Comparison of ENCODE assay signal across 9 cellular contexts in genomic region chr2:237865623-237866041, GRCh38. TPM values are rescaled to one million over a fixed set of nuclear protein-coding genes. Genes with fewer than 3 reads are reported as not detected.
DNase-seq lines count a peak whose midpoint lies in the region; ATAC-seq and TF ChIP-seq lines count a peak whose summit lies in the region.
"Had no signal": no experiment of that assay in that cellular context is flagged by ENCODE, and none has a peak within 500 bp of the region (broad histone marks: within the 10 kb centered on the region; RNA-seq: fewer than 3 reads in every experiment).

No MANE protein-coding gene starts in this region.

- TF ChIP-seq POLR2A in stomach (IDR thresholded peaks at IDR 0.05), result no peak

- WGBS in stomach, 5 donors, result 69 to 93% (median 90%) methylated on average over 7 of the region's 7 CpGs

- no peaks in the 10 kb centered on the region for H3K36me3 ChIP-seq in RWPE2 (ENCODE audit: low read depth)
- H3K36me3 ChIP-seq in stomach, result no peaks in the 10 kb centered on the region

- H3K27ac ChIP-seq in RWPE2 (ENCODE audit: poor library complexity, severe bottlenecking) (peak overlapping the region; percentile 90), stomach (peak overlapping the region in 3 of 5 donors; percentile 83 to 93 (median 91))

- TF ChIP-seq CTCF in RWPE2 (IDR thresholded peaks at IDR 0.05; ENCODE audit: poor library complexity, severe bottlenecking) (no peak), fibroblast of the aortic adventitia (IDR thresholded peaks at IDR 0.05; ENCODE audit: insufficient read depth, low read length) (peak; percentile 3), stomach (IDR thresholded peaks at IDR 0.05) (no peak)

- peak; percentile 6; the same call in 1 of the 3 replicates for ATAC-seq in RWPE2 (ENCODE audit: low read depth)
- no peak for ATAC-seq in HG03045 (IDR thresholded peaks at IDR 0.05; ENCODE audit: unreplicated experiment)
- ATAC-seq in GM19463 (IDR thresholded peaks at IDR 0.05; ENCODE audit: unreplicated experiment), result no peak
- no peak for ATAC-seq in GM19467 (IDR thresholded peaks at IDR 0.05; ENCODE audit: unreplicated experiment)

- H3K4me1 ChIP-seq in RWPE2 (ENCODE audit: insufficient read depth, poor library complexity, severe bottlenecking) (peaks cover 24% of the 10 kb centered on the region), stomach (peaks cover 20 to 72% (median 39%) of the 10 kb centered on the region in 4 donors)

- no peaks in the 10 kb centered on the region for H3K27me3 ChIP-seq in RWPE2 (ENCODE audit: insufficient read depth, poor library complexity, severe bottlenecking)
- peaks cover 0 to 11% (median 2%) of the 10 kb centered on the region in 3 donors for H3K27me3 ChIP-seq in stomach

- H3K9me3 ChIP-seq in RWPE2 (ENCODE audit: severe bottlenecking) (no peaks in the 10 kb centered on the region), stomach (no peaks in the 10 kb centered on the region)

- DNase-seq in NCI-H1694 (lab: John Stamatoyannopoulos, UW) (peak; percentile 8), NCI-H1694 treated with DMSO at 0.1 percent for 48 hours (lab: John Stamatoyannopoulos, UW) (no peak), RWPE2 (ENCODE audit: low spot score) (no peak), fibroblast of the aortic adventitia (ENCODE audit: low read depth) (no peak), stomach (no peak)
- DNase-seq: T-helper 9 cell had no signal

- H3K4me3 ChIP-seq in RWPE2 (ENCODE audit: severe bottlenecking), result no peak overlapping the region
- no peak overlapping the region for H3K4me3 ChIP-seq in fibroblast of the aortic adventitia (ENCODE audit: low read depth, low read length)
- H3K4me3 ChIP-seq in stomach, result no peak overlapping the region

- intact Hi-C loops in stomach (cut with DNase I; ENCODE audit: low total_unique reads), result no loop called here

- no peak for TF ChIP-seq EP300 in stomach (IDR thresholded peaks at IDR 0.05)

RNA-seq across cellular contexts. Expression of gene RAMP1, which starts 6.2 kb away (rescaled TPM):
- 3.1 and 3.4 TPM in 2 replicates for total RNA-seq in fibroblast of the aortic adventitia (ENCODE audit: low replicate concordance)
- 100 to 1,000 TPM in 1 of 5 donors, 10 to 100 TPM in 3, under 1 TPM in 1; 0.87 to 113 (median 31.4) TPM for total RNA-seq in stomach
- polyA plus RNA-seq in stomach, result 100 to 1,000 TPM in 1 of 3 donors, 10 to 100 TPM in 2; 14.1 to 101 (median 32.3) TPM
